Comparison of ENCODE assay signal across 1 cellular context in genomic region chr17:81276781-81277180, GRCh38.
TF ChIP-seq lines count a peak whose summit lies in the region.

No MANE protein-coding gene starts in this region.

TF ChIP-seq in H1, 55 proteins besides CTCF, POLR2A, EP300 and RAD21:
- no peak for TF ChIP-seq CHD2 (IDR thresholded peaks at IDR 0.05; ENCODE audit: low read length)
- TF ChIP-seq RXRA (IDR thresholded peaks at IDR 0.05; ENCODE audit: insufficient read depth, low read depth, low read length), result no peak
- TF ChIP-seq SIRT6 (IDR thresholded peaks at IDR 0.05; ENCODE audit: low read length), result no peak
- TF ChIP-seq CHD7 (IDR thresholded peaks at IDR 0.05; ENCODE audit: insufficient replicate concordance, low read length), result no peak
- no peak for TF ChIP-seq SIN3A (conservative IDR thresholded peaks at IDR 0.05 in 1 of 2, IDR thresholded peaks at IDR 0.05 in 1 of 2; ENCODE audit: low read depth in 1 of 2, low read length in 2 of 2)
- TF ChIP-seq SAP30 (IDR thresholded peaks at IDR 0.05; ENCODE audit: insufficient read depth, insufficient replicate concordance, low read length), result no peak
TF ChIP-seq in H1: peak in this region for 0.
